9 cellular contexts compared by ENCODE assay signal in the genomic region with DNA sequence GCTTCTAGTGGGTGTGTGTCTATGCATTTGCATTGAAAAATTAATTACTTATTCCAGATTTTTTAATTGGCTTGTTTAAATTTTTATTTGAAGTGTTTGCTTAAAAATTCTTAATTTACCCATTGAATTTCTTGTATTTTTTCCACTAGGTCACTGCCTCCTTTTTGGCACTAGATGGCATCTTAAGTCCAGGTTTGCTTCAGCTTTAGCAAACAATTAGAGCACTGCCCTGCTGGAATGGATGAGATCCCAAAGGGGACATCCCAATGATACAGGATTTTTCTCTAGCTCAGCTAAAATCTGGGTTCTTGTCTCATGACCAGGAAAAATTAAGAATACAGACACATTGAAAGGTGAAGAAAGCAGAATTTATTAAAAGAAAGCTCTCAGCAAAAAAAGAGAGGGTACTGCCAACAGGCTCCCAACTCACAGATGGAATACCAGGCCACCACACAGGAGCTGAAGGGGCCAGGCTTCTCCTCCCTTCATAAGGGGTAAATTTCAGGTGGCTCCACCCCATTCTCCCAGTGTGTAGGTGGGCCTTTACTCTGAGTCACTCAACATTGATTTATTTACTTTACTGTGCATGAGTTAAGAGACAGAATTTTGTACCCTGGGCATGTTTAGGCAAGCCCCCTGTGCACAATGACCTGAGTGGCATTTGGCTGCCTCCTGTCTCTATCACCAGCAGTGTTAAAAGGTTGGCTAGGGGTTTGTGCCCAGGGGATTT.
DNase-seq lines count a peak whose midpoint lies in the region; ATAC-seq and TF ChIP-seq lines count a peak whose summit lies in the region.
"Had no signal": no experiment of that assay in that cellular context is flagged by ENCODE, and none has a peak within 500 bp of the region (broad histone marks: within the 10 kb centered on the region; RNA-seq: fewer than 3 reads in every experiment).

No MANE protein-coding gene starts in this region.

- no peaks in the 10 kb centered on the region for H3K27me3 Mint-ChIP-seq in nephron progenitor cell (ENCODE audit: low read depth, poor library complexity)
- no peaks in the 10 kb centered on the region for H3K27me3 Mint-ChIP-seq in activated T-cell treated with anti-CD3 and anti-CD28 coated beads, Interleukin-2, amount 50 U/mL, for 24 hours
- H3K27me3 Mint-ChIP-seq: central memory CD8-positive, alpha-beta T cell had no signal

- H3K4me1 Mint-ChIP-seq in nephron progenitor cell = no peaks in the 10 kb centered on the region
- H3K4me1 Mint-ChIP-seq in activated T-cell treated with anti-CD3 and anti-CD28 coated beads, Interleukin-2, amount 50 U/mL, for 24 hours (ENCODE audit: low read depth) = no peaks in the 10 kb centered on the region
- H3K4me1 Mint-ChIP-seq: central memory CD8-positive, alpha-beta T cell had no signal

- peaks cover 12% of the 10 kb centered on the region for H3K9me3 Mint-ChIP-seq in nephron progenitor cell
- peaks cover 4% of the 10 kb centered on the region for H3K9me3 Mint-ChIP-seq in activated T-cell treated with anti-CD3 and anti-CD28 coated beads, Interleukin-2, amount 50 U/mL, for 24 hours

- H3K27ac Mint-ChIP-seq in nephron progenitor cell = no peak overlapping the region
- H3K27ac Mint-ChIP-seq in activated T-cell treated with anti-CD3 and anti-CD28 coated beads, Interleukin-2, amount 50 U/mL, for 24 hours = no peak overlapping the region

- H3K27ac ChIP-seq in colonic mucosa = no peak overlapping the region

- H3K9me3 ChIP-seq in colonic mucosa = no peaks in the 10 kb centered on the region

- H3K9ac ChIP-seq in colonic mucosa (ENCODE audit: low read depth in 2 of 2, low read length in 2 of 2) = no peak overlapping the region

- H3K4me1 ChIP-seq in colonic mucosa = no peaks in the 10 kb centered on the region

- in situ Hi-C loops in astrocyte of the spinal cord (cut with HindIII; ENCODE audit: low sequenced_read_pairs) = no loop called here

- peak; percentile 66 for ATAC-seq in GM18498 (IDR thresholded peaks at IDR 0.05; ENCODE audit: unreplicated experiment)
- no peak for ATAC-seq in HG03025 (IDR thresholded peaks at IDR 0.05; ENCODE audit: low FRiP score, unreplicated experiment)

- TF ChIP-seq CTCF in LNCAP (IDR thresholded peaks at IDR 0.05) = peak; percentile 79
- peak; percentile 71 for TF ChIP-seq CTCF in astrocyte of the spinal cord (IDR thresholded peaks at IDR 0.05; ENCODE audit: low read depth, low read length)
- TF ChIP-seq CTCF in nephron progenitor cell (IDR thresholded peaks at IDR 0.05) = peak; percentile 58
- no peak for TF ChIP-seq CTCF in colonic mucosa (IDR thresholded peaks at IDR 0.05)

- no peaks in the 10 kb centered on the region for H3K27me3 ChIP-seq in colonic mucosa

- H3K36me3 Mint-ChIP-seq in nephron progenitor cell (ENCODE audit: low read depth) = peaks cover 6% of the 10 kb centered on the region
- no peaks in the 10 kb centered on the region for H3K36me3 Mint-ChIP-seq in activated T-cell treated with anti-CD3 and anti-CD28 coated beads, Interleukin-2, amount 50 U/mL, for 24 hours (ENCODE audit: low read depth)

- H3K4me3 Mint-ChIP-seq in nephron progenitor cell = no peak overlapping the region
- no peak overlapping the region for H3K4me3 Mint-ChIP-seq in activated T-cell treated with anti-CD3 and anti-CD28 coated beads, Interleukin-2, amount 50 U/mL, for 24 hours
- H3K4me3 Mint-ChIP-seq: central memory CD8-positive, alpha-beta T cell had no signal

- DNase-seq in A172 (ENCODE audit: low spot score) = peak; percentile 11
- peak; percentile 71 for DNase-seq in astrocyte of the spinal cord (ENCODE audit: low read depth, low spot score)
- peak; percentile 3 for DNase-seq in nephron progenitor cell
- no peak for DNase-seq in activated T-cell treated with anti-CD3 and anti-CD28 coated beads, Interleukin-2, amount 50 U/mL, for 24 hours
- DNase-seq in colonic mucosa = no peak

- H3K4me3 ChIP-seq in astrocyte of the spinal cord (ENCODE audit: low read depth, low read length) (no peak overlapping the region), colonic mucosa (no peak overlapping the region)

- no peaks in the 10 kb centered on the region for H3K36me3 ChIP-seq in colonic mucosa

- intact Hi-C loops in colonic mucosa (cut with DNase I) = no loop called here

Comparison
In these comparisons a context has a peak if more than half of its experiments do, and no peak if none do; other contexts are left out.
1. DNase-seq: peak in A172 (single experiment), astrocyte of the spinal cord (single experiment) and nephron progenitor cell (single experiment); none in activated T-cell treated with anti-CD3 and anti-CD28 coated beads, Interleukin-2, amount 50 U/mL, for 24 hours (single experiment) and colonic mucosa (single experiment).